ENCODE assay signal across 17 cellular contexts in the genomic region with DNA sequence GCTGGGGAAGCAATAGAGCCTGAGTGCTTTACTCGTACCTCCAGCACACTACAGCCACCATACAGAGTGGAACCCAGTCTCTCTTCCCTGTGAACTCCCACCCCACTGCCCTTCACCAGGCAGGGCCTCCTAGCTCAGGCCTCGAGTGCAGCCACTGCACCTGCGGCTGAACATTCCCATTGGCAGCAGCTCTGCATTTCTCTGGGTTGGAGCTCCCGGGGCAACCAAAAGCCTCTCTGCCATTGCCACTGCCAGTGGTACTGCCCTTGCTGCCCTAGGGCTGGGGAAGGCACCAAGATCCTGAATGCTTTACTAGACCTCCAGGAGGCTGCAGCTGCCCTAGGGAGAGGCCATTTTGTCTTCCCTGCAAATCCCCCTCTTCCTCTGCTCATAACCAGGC.
DNase-seq lines count a peak whose midpoint lies in the region; ATAC-seq lines count a peak whose summit lies in the region.
"Had no signal": no experiment of that assay in that cellular context is flagged by ENCODE, and none has a peak within 500 bp of the region (broad histone marks: within the 10 kb centered on the region; RNA-seq: fewer than 3 reads in every experiment).

No MANE protein-coding gene starts in this region.

- no peaks in the 10 kb centered on the region for H3K79me1 ChIP-seq in neuronal stem cell (ENCODE audit: low read depth, low read length)

- H3K36me3 ChIP-seq in neuronal stem cell (replicated peaks in 1 of 2; ENCODE audit: control insufficient read depth in 2 of 2, insufficient read depth in 2 of 2, low read length in 2 of 2): no peaks in the 10 kb centered on the region
- H3K36me3 ChIP-seq: BLaER1 had no signal

- H2BK12ac ChIP-seq in neuronal stem cell (ENCODE audit: low read length): peak overlapping the region; percentile 73

- H2BK120ac ChIP-seq in neuronal stem cell (ENCODE audit: low read depth, low read length): no peak overlapping the region

- no peak overlapping the region for H2AK5ac ChIP-seq in neuronal stem cell (ENCODE audit: low read depth, low read length)

- H3K4me2 ChIP-seq in neuronal stem cell (ENCODE audit: insufficient read depth, low read length, poor library complexity, severe bottlenecking): no peak overlapping the region
- H3K4me2 ChIP-seq: A549, BLaER1 had no signal

- H4K8ac ChIP-seq in neuronal stem cell (ENCODE audit: low read depth, low read length): no peak overlapping the region

- peak overlapping the region; percentile 57 for H3K18ac ChIP-seq in neuronal stem cell (ENCODE audit: low read length)

- H3K4me1 ChIP-seq in neuronal stem cell (ENCODE audit: control insufficient read depth in 2 of 2, insufficient read depth in 1 of 2, low read depth in 1 of 2, low read length in 2 of 2): peaks cover 0 to 7% of the 10 kb centered on the region in 2 donors
- H3K4me1 ChIP-seq: A549, BLaER1 had no signal

- no peak overlapping the region for H3K27ac ChIP-seq in neuronal stem cell (replicated peaks; ENCODE audit: low read length)
- H3K27ac ChIP-seq: 22Rv1, A549, BLaER1, GM23248 had no signal

- no peaks in the 10 kb centered on the region for H3K27me3 ChIP-seq in neuronal stem cell (ENCODE audit: control insufficient read depth in 3 of 3, insufficient read depth in 3 of 3, low read depth in 1 of 3, low read length in 3 of 3)
- H3K27me3 ChIP-seq: BLaER1 had no signal

- no peak overlapping the region for H2BK5ac ChIP-seq in neuronal stem cell (ENCODE audit: low read length)

- no peaks in the 10 kb centered on the region for H3K9me3 ChIP-seq in neuronal stem cell (replicated peaks in 1 of 2; ENCODE audit: control insufficient read depth in 2 of 2, insufficient read depth in 1 of 2, low read depth in 1 of 2, low read length in 2 of 2)
- H3K9me3 ChIP-seq: A549, BLaER1 had no signal

- H3K4ac ChIP-seq in neuronal stem cell (ENCODE audit: low read length): no peak overlapping the region

- intact Hi-C loops in head of caudate nucleus (cut with DNase I): no loop called here

- H3K4me3 ChIP-seq in neuronal stem cell (ENCODE audit: low read length in 2 of 2): no peak overlapping the region
- H3K4me3 ChIP-seq: A549, BLaER1, GM23248 had no signal

- WGBS in neuronal stem cell (ENCODE audit: extremely low coverage in 2 of 2, insufficient read length in 2 of 2, insufficient replicate concordance in 1 of 2), 2 donors: no CpG with 5 or more reads among the region's 4 CpGs

- peak; percentile 13 for ATAC-seq in esophagus mucosa
- ATAC-seq in GM18873 (IDR thresholded peaks at IDR 0.05; ENCODE audit: low FRiP score, unreplicated experiment): no peak
- ATAC-seq: A549 had no signal

- H3K9ac ChIP-seq in neuronal stem cell (ENCODE audit: low read depth, low read length, poor library complexity): no peak overlapping the region
- H3K9ac ChIP-seq: BLaER1, GM23248 had no signal

- peak overlapping the region; percentile 58 for H2BK15ac ChIP-seq in neuronal stem cell (ENCODE audit: low read length)

- no peak overlapping the region for H3K23ac ChIP-seq in neuronal stem cell (ENCODE audit: low read depth, low read length, poor library complexity)

- H3K14ac ChIP-seq in neuronal stem cell (ENCODE audit: low read length): peak overlapping the region; percentile 21

- no peak overlapping the region for H4K91ac ChIP-seq in neuronal stem cell (ENCODE audit: low read depth, low read length, poor library complexity)

- peak overlapping the region; percentile 79 for H2AFZ ChIP-seq in neuronal stem cell (ENCODE audit: low read length)
- H2AFZ ChIP-seq: GM23248 had no signal

- DNase-seq in activated gamma-delta T cell (lab: John Stamatoyannopoulos, UW): peak; percentile 2
- no peak for DNase-seq in activated gamma-delta T cell treated with Interleukin-2 at 50 U/mL for 16 hours
- no peak for DNase-seq in neuronal stem cell (ENCODE audit: low spot score)
- no peak for DNase-seq in stimulated activated CD4-positive, alpha-beta T cell treated with anti-CD3 and anti-CD28 coated beads, Interleukin-2, amount 100 ng/mL, for 24 hours
- no peak for DNase-seq in head of caudate nucleus
- DNase-seq: AML-193; CD4-positive, alpha-beta memory T cell; DMS153; DMS79; GDM1; GM23248; HCEC 1CT had no signal
